Comparison of ENCODE assay signal across 8 cellular contexts in genomic region chr22:24554316-24555159, GRCh38. TPM values are rescaled to one million over a fixed set of nuclear protein-coding genes. Genes with fewer than 3 reads are reported as not detected.
DNase-seq lines count a peak whose midpoint lies in the region; ATAC-seq and TF ChIP-seq lines count a peak whose summit lies in the region.

TSS of gene GUCD1 (minus strand) at chr22:24555138. CDS start at chr22:24554991, 147 bp downstream.

- peak; percentile 5 for ATAC-seq in HG02938 (IDR thresholded peaks at IDR 0.05; ENCODE audit: unreplicated experiment)
- ATAC-seq in T-cell (replicated peaks in 1 of 4) = no peak
- ATAC-seq in HG03108 (IDR thresholded peaks at IDR 0.05; ENCODE audit: unreplicated experiment) = no peak
- ATAC-seq in GM19035 (IDR thresholded peaks at IDR 0.05; ENCODE audit: unreplicated experiment) = no peak

- H3K4me3 ChIP-seq in cardiac fibroblast (replicated peaks in 1 of 2; ENCODE audit: low read depth in 2 of 2, low read length in 2 of 2) (peak within 1 kb of the TSS; percentile 91 to 92), kidney epithelial cell (ENCODE audit: low read depth, low read length) (peak within 1 kb of the TSS; percentile 90)

- peaks cover 65 to 74% (median 70%) of the 10 kb centered on the region in 3 donors for H3K4me1 Mint-ChIP-seq in T-cell

- POLR2A ChIA-PET in T-cell (lab: Charles Lee) = interaction anchor here in 1 of 2 donors (0.5 kb wide), 1 partner anchor 278 kb away, joined by 4 read pairs; no protein-coding TSS in a partner anchor

- no peaks in the 10 kb centered on the region for H3K36me3 ChIP-seq in kidney epithelial cell (ENCODE audit: control insufficient read depth, insufficient read depth, low read length)

- no peaks in the 10 kb centered on the region for H3K27me3 ChIP-seq in kidney epithelial cell (ENCODE audit: control insufficient read depth, insufficient read depth, low read length)

- H3K4me3 Mint-ChIP-seq in T-cell = peak within 1 kb of the TSS; percentile 93 to 99 (median 98)

- TF ChIP-seq CTCF in cardiac fibroblast (IDR thresholded peaks at IDR 0.05; ENCODE audit: low read depth, low read length) = no peak
- no peak for TF ChIP-seq CTCF in kidney epithelial cell (IDR thresholded peaks at IDR 0.05; ENCODE audit: insufficient read depth, low read length, poor library complexity, severe bottlenecking)

- peaks cover 21% of the 10 kb centered on the region for H3K36me3 Mint-ChIP-seq in T-cell

- DNase-seq in T-cell (peak in 20 of 34 experiments; percentile 2 to 28 (median 8)), cardiac fibroblast (ENCODE audit: low read depth in 2 of 2) (peak; percentile 41 to 53), kidney epithelial cell (ENCODE audit: low read depth) (no peak)
- peak; percentile 41 for DNase-seq in stimulated activated CD4-positive, alpha-beta T cell treated with anti-CD3 and anti-CD28 coated beads, Interleukin-15, amount 100 ng/mL, for 24 hours

- H3K27me3 Mint-ChIP-seq in T-cell = no peaks in the 10 kb centered on the region

- peak; percentile 73 for TF ChIP-seq POLR2A in GM15510 (IDR thresholded peaks at IDR 0.05; ENCODE audit: borderline replicate concordance, extremely low read depth, insufficient read length)

- no peaks in the 10 kb centered on the region for H3K9me3 Mint-ChIP-seq in T-cell

- CTCF ChIA-PET in T-cell (lab: Charles Lee) = interaction anchor here in 1 of 2 donors (0.6 kb wide), 1 partner anchor 612 kb away, joined by 3 read pairs; no protein-coding TSS in a partner anchor

- H3K27ac Mint-ChIP-seq in T-cell = peak within 1 kb of the TSS; percentile 98 to 99

RNA-seq across cellular contexts. Expression of gene GUCD1, which starts in this region (rescaled TPM):
- 10 to 100 TPM; 51.2 to 81.8 (median 73.0) TPM for total RNA-seq in T-cell
- 81.8 and 120 TPM in 2 replicates for total RNA-seq in kidney epithelial cell
